ENCODE assay signal across 8 cellular contexts in genomic region chr3:129224984-129225393, GRCh38. TPM values are rescaled to one million over a fixed set of nuclear protein-coding genes. Genes with fewer than 3 reads are reported as not detected.
DNase-seq lines count a peak whose midpoint lies in the region; ATAC-seq, FAIRE-seq and TF ChIP-seq lines count a peak whose summit lies in the region.

No MANE protein-coding gene starts in this region.

- H3K4me3 ChIP-seq in AG09309 (ENCODE audit: control insufficient read depth, low read depth, low read length) (no peak overlapping the region; the same call in 1 of the 2 replicates), SK-N-MC (peak overlapping the region; percentile 79), lung (no peak overlapping the region), transverse colon (peak overlapping the region in 2 of 4 donors; percentile 1 to 7)

- H3K9ac ChIP-seq in SK-N-MC (ENCODE audit: insufficient read length) = peak overlapping the region; percentile 80

- WGBS in lung, 2 donors = 2% methylated on average over 9 of the region's 9 CpGs
- 4 to 20% methylated on average over 3 to 9 of the region's 9 CpGs for WGBS in transverse colon (ENCODE audit: low coverage in 1 of 2), 2 donors

- H3K4me1 ChIP-seq in lung (ENCODE audit: control insufficient read depth in 2 of 2, insufficient read depth in 2 of 2, low read length in 2 of 2) = peaks cover 10 to 14% of the 10 kb centered on the region in 2 donors
- peaks cover 12 to 47% (median 25%) of the 10 kb centered on the region in 4 donors for H3K4me1 ChIP-seq in transverse colon

- in situ Hi-C loops in transverse colon (cut with MboI; ENCODE audit: low pct_ligation_motif_present in 1 of 4, low pct_unique_long_range_greater_than_20kb in 1 of 4, low sequenced_read_pairs in 3 of 4) = no loop called here

- peak overlapping the region; percentile 97 for H3K27ac ChIP-seq in SK-N-MC
- peak overlapping the region; percentile 78 to 88 for H3K27ac ChIP-seq in lung (ENCODE audit: low read depth in 1 of 2, low read length in 1 of 2)
- peak overlapping the region; percentile 83 to 85 (median 83) for H3K27ac ChIP-seq in transverse colon

- TF ChIP-seq POLR2A in H54 (IDR thresholded peaks at IDR 0.05; ENCODE audit: low read depth, low read length) = peak; percentile 55
- TF ChIP-seq POLR2A in transverse colon (IDR thresholded peaks at IDR 0.05) = peak; percentile 51

- intact Hi-C loops in transverse colon (cut with DNase I; ENCODE audit: low total_unique reads) = no loop called here

- DNase-seq in AG09309 (ENCODE audit: low read depth) = peak; percentile 35
- peak; percentile 86 for DNase-seq in H54 (ENCODE audit: insufficient read length, low spot score)
- DNase-seq in SK-N-MC (ENCODE audit: low read depth, low spot score) = no peak
- peak; percentile 63 for DNase-seq in dedifferentiated amniotic fluid mesenchymal stem cell (ENCODE audit: extremely low spot score)
- peak; percentile 75 for DNase-seq in lung (ENCODE audit: low spot score)
- peak; percentile 83 for DNase-seq in transverse colon

- no peaks in the 10 kb centered on the region for H3K9me3 ChIP-seq in SK-N-MC (ENCODE audit: low read depth, low read length)
- no peaks in the 10 kb centered on the region for H3K9me3 ChIP-seq in lung (ENCODE audit: control insufficient read depth in 2 of 2, insufficient read depth in 1 of 2, low read length in 1 of 2)
- H3K9me3 ChIP-seq in transverse colon = no peaks in the 10 kb centered on the region

- TF ChIP-seq EP300 in transverse colon (IDR thresholded peaks at IDR 0.05; ENCODE audit: low read depth) = no peak

- peak; percentile 85 for FAIRE-seq in H54 (lab: Jason Lieb, UNC)

- no peak for TF ChIP-seq CTCF in AG09309 (IDR thresholded peaks at IDR 0.05; ENCODE audit: control insufficient read depth, insufficient read depth, low read depth, low read length, missing control alignments)
- TF ChIP-seq CTCF in lung (IDR thresholded peaks at IDR 0.05; ENCODE audit: control extremely low read depth, extremely low read depth) = no peak
- peak in 2 of 5 experiments; percentile 18 to 37 for TF ChIP-seq CTCF in transverse colon (IDR thresholded peaks at IDR 0.05)

- ATAC-seq in lung (ENCODE audit: insufficient read depth, low FRiP score) = peak; percentile 60
- ATAC-seq in GM18870 (IDR thresholded peaks at IDR 0.05; ENCODE audit: unreplicated experiment) = no peak
- no peak for ATAC-seq in GM19395 (IDR thresholded peaks at IDR 0.05; ENCODE audit: unreplicated experiment)

- H3K27me3 ChIP-seq in lung (ENCODE audit: control insufficient read depth, insufficient read depth) = no peaks in the 10 kb centered on the region
- H3K27me3 ChIP-seq in transverse colon = no peaks in the 10 kb centered on the region

- H3K36me3 ChIP-seq in SK-N-MC (ENCODE audit: insufficient read depth, low read length) (no peaks in the 10 kb centered on the region), lung (ENCODE audit: control insufficient read depth in 2 of 2, insufficient read depth in 2 of 2, low read length in 2 of 2) (no peaks in the 10 kb centered on the region), transverse colon (no peaks in the 10 kb centered on the region)

RNA-seq across cellular contexts. Expression of gene COPG1, which starts 24.4 kb away (rescaled TPM):
- total RNA-seq in lung (100 to 1,000 TPM; 163 to 234 TPM), transverse colon (100 to 1,000 TPM in 3 of 4 donors, 10 to 100 TPM in 1; 64.7 to 149 (median 116) TPM)
- polyA plus RNA-seq in lung = 100 to 1,000 TPM; 126 to 129 TPM

RNA-seq across cellular contexts. Expression of gene CNBP, which starts 41.3 kb away (rescaled TPM):
- total RNA-seq in lung = 100 to 1,000 TPM; 292 to 390 TPM
- polyA plus RNA-seq in lung = 100 to 1,000 TPM; 324 to 330 TPM
- total RNA-seq in transverse colon = 100 to 1,000 TPM; 169 to 329 (median 258) TPM

RNA-seq across cellular contexts. Expression of gene HMCES, which starts 53.7 kb away (rescaled TPM):
- 10 to 100 TPM; 33.7 to 35.6 TPM for total RNA-seq in lung
- 10 to 100 TPM; 23.2 to 36.6 TPM for polyA plus RNA-seq in lung
- total RNA-seq in transverse colon = 10 to 100 TPM; 11.3 to 32.6 (median 23.9) TPM
